ENCODE assay signal across 1 cellular context in the genomic region with DNA sequence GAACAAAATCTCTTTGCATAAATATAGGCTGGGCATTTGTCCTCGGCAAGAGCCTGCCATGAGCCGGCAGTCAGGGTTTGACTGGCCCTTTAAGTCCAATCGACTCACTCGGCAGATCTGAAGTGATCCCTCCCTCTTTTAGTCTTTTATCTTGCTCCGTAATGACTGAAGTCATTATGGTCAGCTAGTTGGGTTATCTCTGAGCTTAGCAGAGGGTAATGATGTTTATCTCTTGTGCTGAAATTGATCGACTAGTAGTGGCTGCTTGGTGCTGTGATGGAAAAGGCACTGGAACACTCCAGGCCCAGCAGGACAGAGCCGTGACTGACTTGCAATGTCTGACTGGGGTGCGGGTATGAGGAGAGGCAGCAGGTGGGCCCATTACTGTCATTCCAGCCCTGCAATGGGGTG.
TF ChIP-seq lines count a peak whose summit lies in the region.

No MANE protein-coding gene starts in this region.

TF ChIP-seq in HepG2, 621 proteins besides CTCF, POLR2A, EP300 and RAD21 (continued from another document and continues in another):
- TF ChIP-seq CBX5 (CRISPR knock-in tag; IDR thresholded peaks at IDR 0.05; ENCODE audit: borderline replicate concordance) (no peak), ZNF552 (CRISPR knock-in tag; IDR thresholded peaks at IDR 0.05; ENCODE audit: borderline replicate concordance) (no peak), NR2C2 (CRISPR knock-in tag; IDR thresholded peaks at IDR 0.05; ENCODE audit: borderline replicate concordance) (no peak), ZNF703 (CRISPR knock-in tag; IDR thresholded peaks at IDR 0.05; ENCODE audit: borderline replicate concordance) (no peak), ZSCAN21 (CRISPR knock-in tag; IDR thresholded peaks at IDR 0.05; ENCODE audit: borderline replicate concordance) (0 out of 2 replicates have a peak, but pooled peaks have one; percentile 25), GATAD2A (CRISPR knock-in tag; IDR thresholded peaks at IDR 0.05) (peak; percentile 53), HMGXB3 (CRISPR knock-in tag; IDR thresholded peaks at IDR 0.05; ENCODE audit: borderline replicate concordance) (no peak), ZC3H4 (CRISPR knock-in tag; IDR thresholded peaks at IDR 0.05; ENCODE audit: borderline replicate concordance) (no peak), ZFP36L2 (CRISPR knock-in tag; IDR thresholded peaks at IDR 0.05) (no peak), PCBP2 (optimal IDR thresholded peaks at IDR 0.05; ENCODE audit: low read depth, low read length, poor library complexity, severe bottlenecking) (no peak), ZMAT5 (CRISPR knock-in tag; IDR thresholded peaks at IDR 0.05; ENCODE audit: borderline replicate concordance, low read depth) (no peak), UBTF (CRISPR knock-in tag; IDR thresholded peaks at IDR 0.05) (no peak), FIP1L1 (IDR thresholded peaks at IDR 0.05; ENCODE audit: borderline replicate concordance, insufficient read depth, low read depth, low read length) (no peak), ZNF276 (CRISPR knock-in tag; IDR thresholded peaks at IDR 0.05; ENCODE audit: low read depth) (no peak), ZNF138 (CRISPR knock-in tag; IDR thresholded peaks at IDR 0.05; ENCODE audit: low read depth) (0 out of 2 replicates have a peak, but pooled peaks have one; percentile 47)
- TF ChIP-seq, protein P1, sequence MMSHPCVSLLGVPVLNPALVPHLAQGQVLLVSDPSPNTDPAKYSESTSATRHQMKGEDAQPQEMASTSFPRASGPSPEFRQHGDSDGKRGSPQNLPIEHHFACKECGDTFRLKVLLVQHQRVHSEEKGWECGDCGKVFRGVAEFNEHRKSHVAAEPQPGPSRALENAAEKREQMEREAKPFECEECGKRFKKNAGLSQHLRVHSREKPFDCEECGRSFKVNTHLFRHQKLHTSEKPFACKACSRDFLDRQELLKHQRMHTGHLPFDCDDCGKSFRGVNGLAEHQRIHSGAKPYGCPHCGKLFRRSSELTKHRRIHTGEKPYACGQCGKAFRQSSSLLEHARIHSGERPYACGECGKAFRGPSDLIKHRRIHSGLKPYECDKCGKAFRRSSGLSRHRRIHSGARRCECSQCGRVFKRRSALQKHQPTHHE (CRISPR knock-in tag; IDR thresholded peaks at IDR 0.05; ENCODE audit: borderline replicate concordance): no peak
- TF ChIP-seq, protein P2, sequence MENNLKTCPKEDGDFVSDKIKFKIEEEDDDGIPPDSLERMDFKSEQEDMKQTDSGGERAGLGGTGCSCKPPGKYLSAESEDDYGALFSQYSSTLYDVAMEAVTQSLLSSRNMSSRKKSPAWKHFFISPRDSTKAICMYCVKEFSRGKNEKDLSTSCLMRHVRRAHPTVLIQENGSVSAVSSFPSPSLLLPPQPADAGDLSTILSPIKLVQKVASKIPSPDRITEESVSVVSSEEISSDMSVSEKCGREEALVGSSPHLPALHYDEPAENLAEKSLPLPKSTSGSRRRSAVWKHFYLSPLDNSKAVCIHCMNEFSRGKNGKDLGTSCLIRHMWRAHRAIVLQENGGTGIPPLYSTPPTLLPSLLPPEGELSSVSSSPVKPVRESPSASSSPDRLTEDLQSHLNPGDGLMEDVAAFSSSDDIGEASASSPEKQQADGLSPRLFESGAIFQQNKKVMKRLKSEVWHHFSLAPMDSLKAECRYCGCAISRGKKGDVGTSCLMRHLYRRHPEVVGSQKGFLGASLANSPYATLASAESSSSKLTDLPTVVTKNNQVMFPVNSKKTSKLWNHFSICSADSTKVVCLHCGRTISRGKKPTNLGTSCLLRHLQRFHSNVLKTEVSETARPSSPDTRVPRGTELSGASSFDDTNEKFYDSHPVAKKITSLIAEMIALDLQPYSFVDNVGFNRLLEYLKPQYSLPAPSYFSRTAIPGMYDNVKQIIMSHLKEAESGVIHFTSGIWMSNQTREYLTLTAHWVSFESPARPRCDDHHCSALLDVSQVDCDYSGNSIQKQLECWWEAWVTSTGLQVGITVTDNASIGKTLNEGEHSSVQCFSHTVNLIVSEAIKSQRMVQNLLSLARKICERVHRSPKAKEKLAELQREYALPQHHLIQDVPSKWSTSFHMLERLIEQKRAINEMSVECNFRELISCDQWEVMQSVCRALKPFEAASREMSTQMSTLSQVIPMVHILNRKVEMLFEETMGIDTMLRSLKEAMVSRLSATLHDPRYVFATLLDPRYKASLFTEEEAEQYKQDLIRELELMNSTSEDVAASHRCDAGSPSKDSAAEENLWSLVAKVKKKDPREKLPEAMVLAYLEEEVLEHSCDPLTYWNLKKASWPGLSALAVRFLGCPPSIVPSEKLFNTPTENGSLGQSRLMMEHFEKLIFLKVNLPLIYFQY (CRISPR knock-in tag; IDR thresholded peaks at IDR 0.05; ENCODE audit: borderline replicate concordance): no peak
- TF ChIP-seq, protein P3, sequence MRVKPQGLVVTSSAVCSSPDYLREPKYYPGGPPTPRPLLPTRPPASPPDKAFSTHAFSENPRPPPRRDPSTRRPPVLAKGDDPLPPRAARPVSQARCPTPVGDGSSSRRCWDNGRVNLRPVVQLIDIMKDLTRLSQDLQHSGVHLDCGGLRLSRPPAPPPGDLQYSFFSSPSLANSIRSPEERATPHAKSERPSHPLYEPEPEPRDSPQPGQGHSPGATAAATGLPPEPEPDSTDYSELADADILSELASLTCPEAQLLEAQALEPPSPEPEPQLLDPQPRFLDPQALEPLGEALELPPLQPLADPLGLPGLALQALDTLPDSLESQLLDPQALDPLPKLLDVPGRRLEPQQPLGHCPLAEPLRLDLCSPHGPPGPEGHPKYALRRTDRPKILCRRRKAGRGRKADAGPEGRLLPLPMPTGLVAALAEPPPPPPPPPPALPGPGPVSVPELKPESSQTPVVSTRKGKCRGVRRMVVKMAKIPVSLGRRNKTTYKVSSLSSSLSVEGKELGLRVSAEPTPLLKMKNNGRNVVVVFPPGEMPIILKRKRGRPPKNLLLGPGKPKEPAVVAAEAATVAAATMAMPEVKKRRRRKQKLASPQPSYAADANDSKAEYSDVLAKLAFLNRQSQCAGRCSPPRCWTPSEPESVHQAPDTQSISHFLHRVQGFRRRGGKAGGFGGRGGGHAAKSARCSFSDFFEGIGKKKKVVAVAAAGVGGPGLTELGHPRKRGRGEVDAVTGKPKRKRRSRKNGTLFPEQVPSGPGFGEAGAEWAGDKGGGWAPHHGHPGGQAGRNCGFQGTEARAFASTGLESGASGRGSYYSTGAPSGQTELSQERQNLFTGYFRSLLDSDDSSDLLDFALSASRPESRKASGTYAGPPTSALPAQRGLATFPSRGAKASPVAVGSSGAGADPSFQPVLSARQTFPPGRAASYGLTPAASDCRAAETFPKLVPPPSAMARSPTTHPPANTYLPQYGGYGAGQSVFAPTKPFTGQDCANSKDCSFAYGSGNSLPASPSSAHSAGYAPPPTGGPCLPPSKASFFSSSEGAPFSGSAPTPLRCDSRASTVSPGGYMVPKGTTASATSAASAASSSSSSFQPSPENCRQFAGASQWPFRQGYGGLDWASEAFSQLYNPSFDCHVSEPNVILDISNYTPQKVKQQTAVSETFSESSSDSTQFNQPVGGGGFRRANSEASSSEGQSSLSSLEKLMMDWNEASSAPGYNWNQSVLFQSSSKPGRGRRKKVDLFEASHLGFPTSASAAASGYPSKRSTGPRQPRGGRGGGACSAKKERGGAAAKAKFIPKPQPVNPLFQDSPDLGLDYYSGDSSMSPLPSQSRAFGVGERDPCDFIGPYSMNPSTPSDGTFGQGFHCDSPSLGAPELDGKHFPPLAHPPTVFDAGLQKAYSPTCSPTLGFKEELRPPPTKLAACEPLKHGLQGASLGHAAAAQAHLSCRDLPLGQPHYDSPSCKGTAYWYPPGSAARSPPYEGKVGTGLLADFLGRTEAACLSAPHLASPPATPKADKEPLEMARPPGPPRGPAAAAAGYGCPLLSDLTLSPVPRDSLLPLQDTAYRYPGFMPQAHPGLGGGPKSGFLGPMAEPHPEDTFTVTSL (CRISPR knock-in tag; IDR thresholded peaks at IDR 0.05; ENCODE audit: borderline replicate concordance): no peak
